ENCODE assay signal across 20 cellular contexts in the genomic region with DNA sequence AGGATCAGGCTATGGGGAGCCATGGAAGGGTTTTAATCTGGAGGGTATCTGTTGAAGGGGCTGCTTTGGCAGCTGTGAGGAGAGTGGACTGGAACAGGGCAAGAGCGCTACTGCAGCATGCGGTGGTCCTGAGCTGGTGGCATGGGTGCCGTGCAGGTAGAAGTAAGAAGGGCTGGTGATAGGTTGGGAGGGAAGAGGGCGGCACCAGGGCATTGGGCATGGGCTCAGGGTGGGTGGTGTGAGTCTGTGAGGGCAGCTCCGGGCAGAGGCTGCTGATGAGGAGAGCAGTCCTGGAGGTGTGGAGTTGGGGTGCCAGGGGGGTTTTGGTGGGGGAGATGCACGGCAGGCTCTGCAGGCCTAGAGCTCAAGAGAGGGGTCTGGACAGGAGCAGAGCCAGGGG. TPM values are rescaled to one million over a fixed set of nuclear protein-coding genes. Genes with fewer than 3 reads are reported as not detected.
DNase-seq lines count a peak whose midpoint lies in the region; ATAC-seq, FAIRE-seq and TF ChIP-seq lines count a peak whose summit lies in the region.
"Had no signal": no experiment of that assay in that cellular context is flagged by ENCODE, and none has a peak within 500 bp of the region (broad histone marks: within the 10 kb centered on the region; RNA-seq: fewer than 3 reads in every experiment).

No MANE protein-coding gene starts in this region.

- ATAC-seq in GM21515 (IDR thresholded peaks at IDR 0.05; ENCODE audit: unreplicated experiment) = no peak
- ATAC-seq: body of pancreas had no signal

- no peaks in the 10 kb centered on the region for H3K27me3 ChIP-seq in esophagus (ENCODE audit: control insufficient read depth in 1 of 2, insufficient read depth in 2 of 2, low read length in 2 of 2)
- H3K27me3 ChIP-seq in ovary = no peaks in the 10 kb centered on the region
- H3K27me3 ChIP-seq in vagina = no peaks in the 10 kb centered on the region
- H3K27me3 ChIP-seq: body of pancreas had no signal

- FAIRE-seq in frontal cortex (lab: Jason Lieb, UNC) = no peak
- no peak for FAIRE-seq in H54 (lab: Jason Lieb, UNC)

- no peak for TF ChIP-seq EP300 in ovary (IDR thresholded peaks at IDR 0.05)

- DNase-seq in activated CD8-positive, alpha-beta memory T cell treated with anti-CD3 and anti-CD28 coated beads, Interleukin-2, amount 50 U/mL, for 48 hours = peak; percentile 42
- no peak for DNase-seq in activated CD8-positive, alpha-beta memory T cell treated with anti-CD3 and anti-CD28 coated beads for 24 hours
- DNase-seq in ovary = no peak
- no peak for DNase-seq in vagina (ENCODE audit: extremely low spot score in 2 of 2)
- no peak for DNase-seq in frontal cortex (ENCODE audit: low spot score in 2 of 2)
- DNase-seq in H54 (ENCODE audit: insufficient read length, low spot score) = no peak
- DNase-seq: ACHN; activated CD4-positive, CD25-positive, alpha-beta regulatory T cell; activated gamma-delta T cell treated with Interleukin-2 at 50 U/mL for 16 hours; body of pancreas; CD4-positive, alpha-beta T cell; Kasumi-1; left colon; NCI-H1105; NCI-H524 treated with DMSO at 0.1 percent for 48 hours; SHP77 treated with DMSO at 0.1 percent for 48 hours had no signal

- H3K4me3 ChIP-seq in esophagus (ENCODE audit: low read depth in 1 of 2, low read length in 2 of 2) (peak overlapping the region; percentile 40 to 47), ovary (peak overlapping the region; percentile 43), vagina (peak overlapping the region; percentile 44)
- H3K4me3 ChIP-seq: body of pancreas had no signal

- no peaks in the 10 kb centered on the region for H3K4me1 ChIP-seq in esophagus (ENCODE audit: control insufficient read depth in 2 of 2, insufficient read depth in 2 of 2, low read length in 1 of 2)
- peaks cover 4% of the 10 kb centered on the region for H3K4me1 ChIP-seq in ovary (ENCODE audit: insufficient read depth)
- peaks cover 7% of the 10 kb centered on the region for H3K4me1 ChIP-seq in vagina
- H3K4me1 ChIP-seq: body of pancreas had no signal

- TF ChIP-seq CTCF in ovary (IDR thresholded peaks at IDR 0.05) (no peak), vagina (IDR thresholded peaks at IDR 0.05) (no peak)

- WGBS in esophagus, 2 donors = 70 to 76% methylated on average over 6 of the region's 6 CpGs
- 58 to 70% (median 69%) methylated on average over 6 of the region's 6 CpGs for WGBS in ovary, 3 donors

- TF ChIP-seq POLR2A in ovary (IDR thresholded peaks at IDR 0.05) (no peak), vagina (IDR thresholded peaks at IDR 0.05) (no peak), H54 (IDR thresholded peaks at IDR 0.05; ENCODE audit: low read depth, low read length) (no peak)

- intact Hi-C loops in ovary (cut with DNase I) (no loop called here), vagina (cut with DNase I) (no loop called here)

- H3K27ac ChIP-seq in esophagus (ENCODE audit: low read depth in 2 of 2, low read length in 1 of 2) (peak overlapping the region; percentile 60 to 86), ovary (no peak overlapping the region), vagina (peak overlapping the region; percentile 44)
- H3K27ac ChIP-seq: body of pancreas, epithelial cell of prostate had no signal

- no peaks in the 10 kb centered on the region for H3K36me3 ChIP-seq in esophagus (ENCODE audit: control insufficient read depth in 2 of 2, insufficient read depth in 2 of 2, low read length in 1 of 2)
- no peaks in the 10 kb centered on the region for H3K36me3 ChIP-seq in ovary
- no peaks in the 10 kb centered on the region for H3K36me3 ChIP-seq in vagina

- H3K9me3 ChIP-seq in esophagus (ENCODE audit: control insufficient read depth in 2 of 2, insufficient read depth in 1 of 2, low read depth in 1 of 2, low read length in 1 of 2) (no peaks in the 10 kb centered on the region), ovary (no peaks in the 10 kb centered on the region), vagina (no peaks in the 10 kb centered on the region)
- H3K9me3 ChIP-seq: body of pancreas had no signal

RNA-seq across cellular contexts. Expression of a gene that starts 2.1 kb away (rescaled TPM):
- polyA plus RNA-seq in esophagus (100 to 1,000 TPM; 343 to 660 TPM), ovary (100 to 1,000 TPM in 1 of 2 donors, 10 to 100 TPM in 1; 66.5 to 478 TPM)
- total RNA-seq in ovary (100 to 1,000 TPM in 1 of 7 donors, 10 to 100 TPM in 4, 1 to 10 TPM in 2; 3.8 to 558 (median 42.6) TPM), vagina (413 TPM), frontal cortex (0.82 TPM)
- total RNA-seq: CD4-positive, alpha-beta T cell; OCI-LY7 had no signal

RNA-seq across cellular contexts. Expression of a gene that starts 31.8 kb away (rescaled TPM):
- polyA plus RNA-seq in esophagus (10 to 100 TPM; 42.8 to 45.6 TPM), ovary (10 to 100 TPM; 70.7 to 84.1 TPM)
- total RNA-seq in ovary (10 to 100 TPM; 45.8 to 66.2 (median 52.4) TPM), vagina (52.3 TPM), frontal cortex (51.0 TPM)

Comparison
In these comparisons a context has a peak if more than half of its experiments do, and no peak if none do; other contexts are left out.
1. H3K27ac ChIP-seq: peak in esophagus (2 of 2) and vagina (single experiment); none in ovary (0 of 2).
2. Peak in every context shown above with its lines, with median percentiles within 50 percentile points of each other: H3K4me3 ChIP-seq.